In the genomic region with DNA sequence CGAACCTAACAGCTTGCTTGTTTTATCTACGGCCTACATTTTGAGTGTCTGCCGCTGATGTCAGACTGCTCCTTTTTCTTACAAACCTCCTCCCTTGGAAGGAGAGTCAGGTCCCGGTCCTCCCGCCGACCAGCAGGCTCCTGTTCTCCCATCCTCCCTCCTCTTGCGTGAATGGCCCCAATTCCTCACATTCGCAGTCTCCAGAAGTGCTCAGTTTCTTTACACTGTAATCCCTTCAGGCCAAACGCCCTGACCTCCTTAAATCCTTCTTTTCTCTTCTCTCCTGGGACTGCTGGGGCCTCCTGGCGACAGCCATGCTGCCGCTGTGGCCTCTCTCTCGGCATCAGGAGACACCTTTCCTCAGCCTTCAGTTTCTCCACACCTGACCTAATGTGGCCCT, we compare ENCODE assay signal across 25 cellular contexts.
"Had no signal": no experiment of that assay in that cellular context is flagged by ENCODE, and none has a peak within 500 bp of the region (broad histone marks: within the 10 kb centered on the region; RNA-seq: fewer than 3 reads in every experiment).

No MANE protein-coding gene starts in this region.

- H3K9me3 Mint-ChIP-seq: activated CD4-positive, alpha-beta memory T cell treated with anti-CD3 and anti-CD28 coated beads, Interleukin-2, amount 10 ng/mL, durations not matched to agents 7 days and 5 days; activated CD4-positive, alpha-beta T cell treated with anti-CD3 and anti-CD28 coated beads, Interleukin-2, amount 10 ng/mL, durations not matched to agents 24 days and 14 days; activated naive CD4-positive, alpha-beta T cell treated with anti-CD3 and anti-CD28 coated beads, Interleukin-2, amount 10 ng/mL, durations not matched to agents 7 days and 5 days; activated T-cell treated with anti-CD3 and anti-CD28 coated beads, Interleukin-2, amount 50 U/mL, for 24 hours; natural killer cell treated with Interleukin-12 subunit alpha and Interleukin-12 subunit beta and Interleukin-15 and Interleukin-18, amount 100 ng/mL, for 72 hours; stimulated activated effector memory CD8-positive, alpha-beta T cell treated with anti-CD3 and anti-CD28 coated beads, Interleukin-12 subunit alpha, Interleukin-12 subunit beta, amount 100 ng/mL, for 72 hours had no signal

- DNase-seq: activated CD4-positive, alpha-beta memory T cell treated with anti-CD3 and anti-CD28 coated beads, Interleukin-2, amount 10 ng/mL, durations not matched to agents 7 days and 5 days; activated CD4-positive, alpha-beta T cell treated with anti-CD3 and anti-CD28 coated beads, Interleukin-2, amount 10 ng/mL, durations not matched to agents 24 days and 14 days; activated CD8-positive, alpha-beta memory T cell treated with anti-CD3 and anti-CD28 coated beads, Interleukin-2, amount 50 U/mL, for 48 hours; activated gamma-delta T cell; activated naive CD4-positive, alpha-beta T cell treated with anti-CD3 and anti-CD28 coated beads, Interleukin-2, amount 10 ng/mL, durations not matched to agents 7 days and 5 days; activated T-cell treated with anti-CD3 and anti-CD28 coated beads, Interleukin-2, amount 50 U/mL, for 24 hours; amniotic stem cell; dermis blood vessel endothelial cell; effector CD8-positive, alpha-beta T cell; kidney glomerular epithelial cell; left lung; mesendoderm; mucosa of descending colon; nucleus accumbens; pancreas; retina; sigmoid colon; small intestine; stimulated activated CD4-positive, alpha-beta T cell treated with anti-CD3 and anti-CD28 coated beads, Interleukin-4, amount 100 ng/mL, for 24 hours; stomach; transverse colon had no signal

- H3K36me3 Mint-ChIP-seq: activated naive CD4-positive, alpha-beta T cell treated with anti-CD3 and anti-CD28 coated beads, Interleukin-2, amount 10 ng/mL, durations not matched to agents 7 days and 5 days; natural killer cell treated with Interleukin-12 subunit alpha and Interleukin-12 subunit beta and Interleukin-15 and Interleukin-18, amount 100 ng/mL, for 72 hours; stimulated activated effector memory CD8-positive, alpha-beta T cell treated with anti-CD3 and anti-CD28 coated beads, Interleukin-12 subunit alpha, Interleukin-12 subunit beta, amount 100 ng/mL, for 72 hours had no signal

- H3K4me3 Mint-ChIP-seq: activated CD4-positive, alpha-beta memory T cell treated with anti-CD3 and anti-CD28 coated beads, Interleukin-2, amount 10 ng/mL, durations not matched to agents 7 days and 5 days; activated CD4-positive, alpha-beta T cell treated with anti-CD3 and anti-CD28 coated beads, Interleukin-2, amount 10 ng/mL, durations not matched to agents 24 days and 14 days; activated naive CD4-positive, alpha-beta T cell treated with anti-CD3 and anti-CD28 coated beads, Interleukin-2, amount 10 ng/mL, durations not matched to agents 7 days and 5 days; activated T-cell treated with anti-CD3 and anti-CD28 coated beads, Interleukin-2, amount 50 U/mL, for 24 hours; natural killer cell treated with Interleukin-12 subunit alpha and Interleukin-12 subunit beta and Interleukin-15 and Interleukin-18, amount 100 ng/mL, for 72 hours; stimulated activated effector memory CD8-positive, alpha-beta T cell treated with anti-CD3 and anti-CD28 coated beads, Interleukin-12 subunit alpha, Interleukin-12 subunit beta, amount 100 ng/mL, for 72 hours had no signal

- H3K27ac Mint-ChIP-seq: activated CD4-positive, alpha-beta memory T cell treated with anti-CD3 and anti-CD28 coated beads, Interleukin-2, amount 10 ng/mL, durations not matched to agents 7 days and 5 days; activated CD4-positive, alpha-beta T cell treated with anti-CD3 and anti-CD28 coated beads, Interleukin-2, amount 10 ng/mL, durations not matched to agents 24 days and 14 days; activated naive CD4-positive, alpha-beta T cell treated with anti-CD3 and anti-CD28 coated beads, Interleukin-2, amount 10 ng/mL, durations not matched to agents 7 days and 5 days; activated T-cell treated with anti-CD3 and anti-CD28 coated beads, Interleukin-2, amount 50 U/mL, for 24 hours; natural killer cell treated with Interleukin-12 subunit alpha and Interleukin-12 subunit beta and Interleukin-15 and Interleukin-18, amount 100 ng/mL, for 72 hours; stimulated activated effector memory CD8-positive, alpha-beta T cell treated with anti-CD3 and anti-CD28 coated beads, Interleukin-12 subunit alpha, Interleukin-12 subunit beta, amount 100 ng/mL, for 72 hours had no signal

- H3K4me1 Mint-ChIP-seq: activated CD4-positive, alpha-beta memory T cell treated with anti-CD3 and anti-CD28 coated beads, Interleukin-2, amount 10 ng/mL, durations not matched to agents 7 days and 5 days; activated CD4-positive, alpha-beta T cell treated with anti-CD3 and anti-CD28 coated beads, Interleukin-2, amount 10 ng/mL, durations not matched to agents 24 days and 14 days; activated naive CD4-positive, alpha-beta T cell treated with anti-CD3 and anti-CD28 coated beads, Interleukin-2, amount 10 ng/mL, durations not matched to agents 7 days and 5 days; stimulated activated effector memory CD8-positive, alpha-beta T cell treated with anti-CD3 and anti-CD28 coated beads, Interleukin-12 subunit alpha, Interleukin-12 subunit beta, amount 100 ng/mL, for 72 hours had no signal

- ATAC-seq: left lung; mucosa of descending colon; natural killer cell treated with Interleukin-12 subunit alpha and Interleukin-12 subunit beta and Interleukin-15 and Interleukin-18, amount 100 ng/mL, for 72 hours; pancreas; stimulated activated effector memory CD8-positive, alpha-beta T cell treated with anti-CD3 and anti-CD28 coated beads, Interleukin-12 subunit alpha, Interleukin-12 subunit beta, amount 100 ng/mL, for 72 hours had no signal

- H3K27me3 Mint-ChIP-seq: activated CD4-positive, alpha-beta T cell treated with anti-CD3 and anti-CD28 coated beads, Interleukin-2, amount 10 ng/mL, durations not matched to agents 24 days and 14 days; activated T-cell treated with anti-CD3 and anti-CD28 coated beads, Interleukin-2, amount 50 U/mL, for 24 hours had no signal

- H3K4me3 ChIP-seq: left lung, lung, mucosa of descending colon, pancreas, prostate gland, sigmoid colon, stomach, transverse colon had no signal
